In the genomic region with DNA sequence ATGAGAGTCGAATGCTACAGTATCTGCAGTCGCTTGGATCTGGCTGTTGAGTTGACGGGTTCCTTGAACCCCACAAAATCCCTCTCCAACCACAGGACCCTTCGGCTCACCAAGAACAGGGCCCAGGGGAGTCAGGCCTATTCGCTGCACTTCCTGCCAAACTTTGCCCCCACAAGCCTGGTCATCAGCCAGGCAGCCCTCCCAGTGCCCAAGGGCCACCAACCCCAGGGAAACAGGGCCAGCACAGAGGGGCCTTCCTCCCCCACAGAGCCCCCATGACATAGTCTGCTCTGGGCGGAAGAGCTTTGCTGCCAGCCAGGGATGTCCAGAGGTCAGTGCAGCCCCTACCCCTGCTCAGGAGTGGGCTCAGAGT, we compare ENCODE assay signal across 1 cellular context.
A peak's percentile ranks its signal among the peaks of the same experiment; 100 is the strongest.
TF ChIP-seq lines count a peak whose summit lies in the region.

No MANE protein-coding gene starts in this region.

TF ChIP-seq in HCT116, 20 proteins besides CTCF, POLR2A, EP300 and RAD21 (continued from another document):
- TF ChIP-seq, protein P1, sequence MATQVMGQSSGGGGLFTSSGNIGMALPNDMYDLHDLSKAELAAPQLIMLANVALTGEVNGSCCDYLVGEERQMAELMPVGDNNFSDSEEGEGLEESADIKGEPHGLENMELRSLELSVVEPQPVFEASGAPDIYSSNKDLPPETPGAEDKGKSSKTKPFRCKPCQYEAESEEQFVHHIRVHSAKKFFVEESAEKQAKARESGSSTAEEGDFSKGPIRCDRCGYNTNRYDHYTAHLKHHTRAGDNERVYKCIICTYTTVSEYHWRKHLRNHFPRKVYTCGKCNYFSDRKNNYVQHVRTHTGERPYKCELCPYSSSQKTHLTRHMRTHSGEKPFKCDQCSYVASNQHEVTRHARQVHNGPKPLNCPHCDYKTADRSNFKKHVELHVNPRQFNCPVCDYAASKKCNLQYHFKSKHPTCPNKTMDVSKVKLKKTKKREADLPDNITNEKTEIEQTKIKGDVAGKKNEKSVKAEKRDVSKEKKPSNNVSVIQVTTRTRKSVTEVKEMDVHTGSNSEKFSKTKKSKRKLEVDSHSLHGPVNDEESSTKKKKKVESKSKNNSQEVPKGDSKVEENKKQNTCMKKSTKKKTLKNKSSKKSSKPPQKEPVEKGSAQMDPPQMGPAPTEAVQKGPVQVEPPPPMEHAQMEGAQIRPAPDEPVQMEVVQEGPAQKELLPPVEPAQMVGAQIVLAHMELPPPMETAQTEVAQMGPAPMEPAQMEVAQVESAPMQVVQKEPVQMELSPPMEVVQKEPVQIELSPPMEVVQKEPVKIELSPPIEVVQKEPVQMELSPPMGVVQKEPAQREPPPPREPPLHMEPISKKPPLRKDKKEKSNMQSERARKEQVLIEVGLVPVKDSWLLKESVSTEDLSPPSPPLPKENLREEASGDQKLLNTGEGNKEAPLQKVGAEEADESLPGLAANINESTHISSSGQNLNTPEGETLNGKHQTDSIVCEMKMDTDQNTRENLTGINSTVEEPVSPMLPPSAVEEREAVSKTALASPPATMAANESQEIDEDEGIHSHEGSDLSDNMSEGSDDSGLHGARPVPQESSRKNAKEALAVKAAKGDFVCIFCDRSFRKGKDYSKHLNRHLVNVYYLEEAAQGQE (IDR thresholded peaks at IDR 0.05; ENCODE audit: low read depth), result no peak
- TF ChIP-seq EZH2phosphoT487 (IDR thresholded peaks at IDR 0.05; ENCODE audit: borderline replicate concordance) (no peak), CBX3 (IDR thresholded peaks at IDR 0.05; ENCODE audit: low read depth) (no peak), FOSL1 (IDR thresholded peaks at IDR 0.05; ENCODE audit: low read depth) (no peak), CEBPB (IDR thresholded peaks at IDR 0.05; ENCODE audit: low read depth) (no peak), SP1 (IDR thresholded peaks at IDR 0.05; ENCODE audit: low read depth) (peak; percentile 9; the same call in 1 of the 2 replicates), SIN3A (IDR thresholded peaks at IDR 0.05; ENCODE audit: low read depth) (peak; percentile 58)
- TF ChIP-seq, protein P2, sequence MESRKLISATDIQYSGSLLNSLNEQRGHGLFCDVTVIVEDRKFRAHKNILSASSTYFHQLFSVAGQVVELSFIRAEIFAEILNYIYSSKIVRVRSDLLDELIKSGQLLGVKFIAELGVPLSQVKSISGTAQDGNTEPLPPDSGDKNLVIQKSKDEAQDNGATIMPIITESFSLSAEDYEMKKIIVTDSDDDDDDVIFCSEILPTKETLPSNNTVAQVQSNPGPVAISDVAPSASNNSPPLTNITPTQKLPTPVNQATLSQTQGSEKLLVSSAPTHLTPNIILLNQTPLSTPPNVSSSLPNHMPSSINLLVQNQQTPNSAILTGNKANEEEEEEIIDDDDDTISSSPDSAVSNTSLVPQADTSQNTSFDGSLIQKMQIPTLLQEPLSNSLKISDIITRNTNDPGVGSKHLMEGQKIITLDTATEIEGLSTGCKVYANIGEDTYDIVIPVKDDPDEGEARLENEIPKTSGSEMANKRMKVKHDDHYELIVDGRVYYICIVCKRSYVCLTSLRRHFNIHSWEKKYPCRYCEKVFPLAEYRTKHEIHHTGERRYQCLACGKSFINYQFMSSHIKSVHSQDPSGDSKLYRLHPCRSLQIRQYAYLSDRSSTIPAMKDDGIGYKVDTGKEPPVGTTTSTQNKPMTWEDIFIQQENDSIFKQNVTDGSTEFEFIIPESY (IDR thresholded peaks at IDR 0.05; ENCODE audit: extremely low read depth, insufficient replicate concordance, low read length), result no peak
